In genomic region chr1:218823291-218823900, GRCh38 we compare ENCODE assay signal across 1 cellular context.
TF ChIP-seq lines count a peak whose summit lies in the region.

No MANE protein-coding gene starts in this region.

TF ChIP-seq in HepG2, 621 proteins besides CTCF, POLR2A, EP300 and RAD21 (continued from another document):
- TF ChIP-seq, protein P1, sequence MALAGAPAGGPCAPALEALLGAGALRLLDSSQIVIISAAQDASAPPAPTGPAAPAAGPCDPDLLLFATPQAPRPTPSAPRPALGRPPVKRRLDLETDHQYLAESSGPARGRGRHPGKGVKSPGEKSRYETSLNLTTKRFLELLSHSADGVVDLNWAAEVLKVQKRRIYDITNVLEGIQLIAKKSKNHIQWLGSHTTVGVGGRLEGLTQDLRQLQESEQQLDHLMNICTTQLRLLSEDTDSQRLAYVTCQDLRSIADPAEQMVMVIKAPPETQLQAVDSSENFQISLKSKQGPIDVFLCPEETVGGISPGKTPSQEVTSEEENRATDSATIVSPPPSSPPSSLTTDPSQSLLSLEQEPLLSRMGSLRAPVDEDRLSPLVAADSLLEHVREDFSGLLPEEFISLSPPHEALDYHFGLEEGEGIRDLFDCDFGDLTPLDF (CRISPR knock-in tag; IDR thresholded peaks at IDR 0.05) = no peak
- TF ChIP-seq, protein P2, sequence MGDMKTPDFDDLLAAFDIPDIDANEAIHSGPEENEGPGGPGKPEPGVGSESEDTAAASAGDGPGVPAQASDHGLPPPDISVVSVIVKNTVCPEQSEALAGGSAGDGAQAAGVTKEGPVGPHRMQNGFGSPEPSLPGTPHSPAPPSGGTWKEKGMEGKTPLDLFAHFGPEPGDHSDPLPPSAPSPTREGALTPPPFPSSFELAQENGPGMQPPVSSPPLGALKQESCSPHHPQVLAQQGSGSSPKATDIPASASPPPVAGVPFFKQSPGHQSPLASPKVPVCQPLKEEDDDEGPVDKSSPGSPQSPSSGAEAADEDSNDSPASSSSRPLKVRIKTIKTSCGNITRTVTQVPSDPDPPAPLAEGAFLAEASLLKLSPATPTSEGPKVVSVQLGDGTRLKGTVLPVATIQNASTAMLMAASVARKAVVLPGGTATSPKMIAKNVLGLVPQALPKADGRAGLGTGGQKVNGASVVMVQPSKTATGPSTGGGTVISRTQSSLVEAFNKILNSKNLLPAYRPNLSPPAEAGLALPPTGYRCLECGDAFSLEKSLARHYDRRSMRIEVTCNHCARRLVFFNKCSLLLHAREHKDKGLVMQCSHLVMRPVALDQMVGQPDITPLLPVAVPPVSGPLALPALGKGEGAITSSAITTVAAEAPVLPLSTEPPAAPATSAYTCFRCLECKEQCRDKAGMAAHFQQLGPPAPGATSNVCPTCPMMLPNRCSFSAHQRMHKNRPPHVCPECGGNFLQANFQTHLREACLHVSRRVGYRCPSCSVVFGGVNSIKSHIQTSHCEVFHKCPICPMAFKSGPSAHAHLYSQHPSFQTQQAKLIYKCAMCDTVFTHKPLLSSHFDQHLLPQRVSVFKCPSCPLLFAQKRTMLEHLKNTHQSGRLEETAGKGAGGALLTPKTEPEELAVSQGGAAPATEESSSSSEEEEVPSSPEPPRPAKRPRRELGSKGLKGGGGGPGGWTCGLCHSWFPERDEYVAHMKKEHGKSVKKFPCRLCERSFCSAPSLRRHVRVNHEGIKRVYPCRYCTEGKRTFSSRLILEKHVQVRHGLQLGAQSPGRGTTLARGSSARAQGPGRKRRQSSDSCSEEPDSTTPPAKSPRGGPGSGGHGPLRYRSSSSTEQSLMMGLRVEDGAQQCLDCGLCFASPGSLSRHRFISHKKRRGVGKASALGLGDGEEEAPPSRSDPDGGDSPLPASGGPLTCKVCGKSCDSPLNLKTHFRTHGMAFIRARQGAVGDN (CRISPR knock-in tag; IDR thresholded peaks at IDR 0.05) = no peak
- TF ChIP-seq IKZF5 (CRISPR knock-in tag; IDR thresholded peaks at IDR 0.05) (no peak), ETV6 (CRISPR knock-in tag; conservative IDR thresholded peaks at IDR 0.05) (no peak)
- TF ChIP-seq, protein P3, sequence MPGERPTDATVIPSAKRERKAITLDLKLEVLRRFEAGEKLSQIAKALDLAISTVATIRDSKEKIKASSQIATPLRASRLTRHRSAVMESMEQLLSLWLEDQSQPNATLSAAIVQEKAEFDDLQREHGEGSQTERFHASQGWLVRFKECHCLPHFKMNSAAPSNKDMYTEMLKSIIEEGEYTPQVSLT (CRISPR knock-in tag; IDR thresholded peaks at IDR 0.05; ENCODE audit: borderline replicate concordance, low read depth) = no peak
- TF ChIP-seq, protein P4, sequence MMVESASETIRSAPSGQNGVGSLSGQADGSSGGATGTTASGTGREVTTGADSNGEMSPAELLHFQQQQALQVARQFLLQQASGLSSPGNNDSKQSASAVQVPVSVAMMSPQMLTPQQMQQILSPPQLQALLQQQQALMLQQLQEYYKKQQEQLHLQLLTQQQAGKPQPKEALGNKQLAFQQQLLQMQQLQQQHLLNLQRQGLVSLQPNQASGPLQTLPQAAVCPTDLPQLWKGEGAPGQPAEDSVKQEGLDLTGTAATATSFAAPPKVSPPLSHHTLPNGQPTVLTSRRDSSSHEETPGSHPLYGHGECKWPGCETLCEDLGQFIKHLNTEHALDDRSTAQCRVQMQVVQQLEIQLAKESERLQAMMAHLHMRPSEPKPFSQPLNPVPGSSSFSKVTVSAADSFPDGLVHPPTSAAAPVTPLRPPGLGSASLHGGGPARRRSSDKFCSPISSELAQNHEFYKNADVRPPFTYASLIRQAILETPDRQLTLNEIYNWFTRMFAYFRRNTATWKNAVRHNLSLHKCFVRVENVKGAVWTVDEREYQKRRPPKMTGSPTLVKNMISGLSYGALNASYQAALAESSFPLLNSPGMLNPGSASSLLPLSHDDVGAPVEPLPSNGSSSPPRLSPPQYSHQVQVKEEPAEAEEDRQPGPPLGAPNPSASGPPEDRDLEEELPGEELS (CRISPR knock-in tag; IDR thresholded peaks at IDR 0.05) = no peak
TF ChIP-seq in HepG2: peak in this region for 0.
